In genomic region chr6:160236235-160236872, GRCh38 we compare ENCODE assay signal across 16 cellular contexts. TPM values are rescaled to one million over a fixed set of nuclear protein-coding genes. Genes with fewer than 3 reads are reported as not detected.
"Had no signal": no experiment of that assay in that cellular context is flagged by ENCODE, and none has a peak within 500 bp of the region (broad histone marks: within the 10 kb centered on the region; RNA-seq: fewer than 3 reads in every experiment).

No MANE protein-coding gene starts in this region.

RNA-seq across cellular contexts. Expression of gene SLC22A2, which starts 22.3 kb away (rescaled TPM):
- total RNA-seq: activated B cell treated with CpG ODN at 0.5 μM for 24 hours; activated CD4-positive, alpha-beta memory T cell treated with anti-CD3 and anti-CD28 coated beads for 36 hours; activated naive CD4-positive, alpha-beta T cell treated with anti-CD3 and anti-CD28 coated beads for 36 hours; activated naive CD4-positive, alpha-beta T cell treated with anti-CD3 and anti-CD28 coated beads, Interleukin-2, amount 50 U/mL, for 72 hours; activated T-cell treated with anti-CD3 and anti-CD28 coated beads, Interleukin-2, amount 50 U/mL, for 4 hours; activated T-helper 1 cell treated with anti-CD3 and anti-CD28 coated beads, Interleukin-12 subunit alpha, Interleukin-12 subunit beta, Interleukin-2, Interleukin-4 antibody, amounts not matched to agents 30 ng/mL and 10 ng/mL and 1 ng/mL, durations not matched to agents 14 hours and 24 hours and 36 hours; adrenal gland; body of pancreas; breast epithelium; cardiac septum; K562; MCF 10A; NCI-H460; PC-3; Peyer's patch; Right ventricle myocardium superior had no signal
- polyA plus RNA-seq: adrenal gland, K562 had no signal
